In genomic region chr1:117060441-117061317, GRCh38 we compare ENCODE assay signal across 8 cellular contexts. TPM values are rescaled to one million over a fixed set of nuclear protein-coding genes. Genes with fewer than 3 reads are reported as not detected.
DNase-seq lines count a peak whose midpoint lies in the region; ATAC-seq, FAIRE-seq and TF ChIP-seq lines count a peak whose summit lies in the region.

No MANE protein-coding gene starts in this region.

- TF ChIP-seq RAD21 in GM12878 (IDR thresholded peaks at IDR 0.05; ENCODE audit: insufficient read depth, low read depth, low read length) = no peak

- TF ChIP-seq POLR2A in GM12878 (IDR thresholded peaks at IDR 0.05; ENCODE audit: low read depth, low read length) = peak; percentile 62

- intact Hi-C loops in GM12878 (cut with micrococcal nuclease; ENCODE audit: unreplicated experiment) = loop anchor here (2.0 to 10.0 kb wide), 4 partner anchors 234 to 683 kb away; partner anchors contain the start of gene MAN1A2

- H3K27ac ChIP-seq in GM12878 (ENCODE audit: control insufficient read depth, insufficient read depth) = peak overlapping the region; percentile 81

- no peak overlapping the region for H3K4me3 Mint-ChIP-seq in stimulated activated naive B cell treated with anti-CD40 and anti-IgM and Interleukin-4, amounts not matched to agents 10 μg/mL and 1 μg/mL and 100 μg/mL, for 72 hours

- H3K36me3 Mint-ChIP-seq in stimulated activated naive B cell treated with anti-CD40 and anti-IgM and Interleukin-4, amounts not matched to agents 10 μg/mL and 1 μg/mL and 100 μg/mL, for 72 hours = peaks cover 7 to 8% of the 10 kb centered on the region in 2 donors

- H3K4me3 ChIP-seq in HAP-1 (peak overlapping the region; percentile 59), GM12878 (peak overlapping the region; percentile 84)

- in situ Hi-C loops in HAP-1 (cut with MboI; ENCODE audit: low sequenced_read_pairs) = loop anchor here (25.0 kb wide), 1 partner anchor 473 kb away; no protein-coding TSS in a partner anchor
- in situ Hi-C loops in GM12878 (cut with MboI) = no loop called here

- H3K36me3 ChIP-seq in HAP-1 (replicated peaks) (peaks cover 31% of the 10 kb centered on the region), GM12878 (ENCODE audit: control insufficient read depth in 2 of 2, insufficient read depth in 2 of 2, low read length in 1 of 2) (no peaks in the 10 kb centered on the region; a peak in 1 of 4 replicates)

- TF ChIP-seq EP300 in GM12878 (IDR thresholded peaks at IDR 0.05; ENCODE audit: borderline replicate concordance in 1 of 2, control insufficient read depth in 1 of 2, low read depth in 2 of 2, low read length in 2 of 2) = no peak; a peak in 1 of 4 replicates

- H3K4me2 ChIP-seq in GM12878 (ENCODE audit: control insufficient read depth, insufficient read depth) = peak overlapping the region; percentile 73

- H3K79me2 ChIP-seq in GM12878 (ENCODE audit: control insufficient read depth, insufficient read depth, low read length) = peaks cover 71% of the 10 kb centered on the region

- no peaks in the 10 kb centered on the region for H3K27me3 Mint-ChIP-seq in stimulated activated naive B cell treated with anti-CD40 and anti-IgM and Interleukin-4, amounts not matched to agents 10 μg/mL and 1 μg/mL and 100 μg/mL, for 72 hours

- no peaks in the 10 kb centered on the region for H4K20me1 ChIP-seq in GM12878 (ENCODE audit: control insufficient read depth, insufficient read depth)

- SMC1A ChIA-PET in GM12878 (lab: Charles Lee; ENCODE audit: uncharacterized antibody, unreplicated experiment) = interaction anchor here (0.6 to 5.7 kb wide), 36 partner anchors 8 to 545 kb away, joined by 3 to 73 read pairs (median 4); partner anchors contain the start of gene CD101

- peak; percentile 12 for DNase-seq in stimulated activated CD8-positive, alpha-beta memory T cell treated with anti-CD3 and anti-CD28 coated beads, Interleukin-15, amount 100 ng/mL, for 24 hours (ENCODE audit: low read depth)
- DNase-seq in stimulated activated CD8-positive, alpha-beta memory T cell treated with anti-CD3 and anti-CD28 coated beads, Interleukin-4, amount 100 ng/mL, for 48 hours = no peak
- DNase-seq in HAP-1 (ENCODE audit: low spot score in 2 of 2) (peak; percentile 55 to 60), NCI-H2081 (lab: John Stamatoyannopoulos, UW) (peak; percentile 33 to 52), GM12878 (ENCODE audit: low read depth, low spot score) (peak; percentile 31), iris pigment epithelial cell (ENCODE audit: low read depth) (peak; percentile 63)
- peak; percentile 42 for DNase-seq in stimulated activated naive B cell treated with anti-CD40 and anti-IgM and Interleukin-4, amounts not matched to agents 10 μg/mL and 1 μg/mL and 100 μg/mL, for 72 hours

- POLR2A ChIA-PET in GM12878 (lab: Charles Lee) = interaction anchor here (0.7 to 2.3 kb wide), 28 partner anchors 8 to 685 kb away, joined by 3 to 20 read pairs (median 4); partner anchors contain the start of gene CD101

- ATAC-seq in GM12878 (peak; percentile 59), HG02840 (IDR thresholded peaks at IDR 0.05; ENCODE audit: low FRiP score, unreplicated experiment) (no peak)
- peak; percentile 8 to 29 for ATAC-seq in stimulated activated naive B cell treated with anti-CD40 and anti-IgM and Interleukin-4, amounts not matched to agents 10 μg/mL and 1 μg/mL and 100 μg/mL, for 72 hours (replicated peaks)

- H3K4me1 Mint-ChIP-seq in stimulated activated naive B cell treated with anti-CD40 and anti-IgM and Interleukin-4, amounts not matched to agents 10 μg/mL and 1 μg/mL and 100 μg/mL, for 72 hours = peaks cover 8 to 16% of the 10 kb centered on the region in 2 donors

- H2AFZ ChIP-seq in GM12878 (ENCODE audit: control insufficient read depth, low read depth, low read length) = peak overlapping the region; percentile 56

- H3K4me1 ChIP-seq in HAP-1 (peaks cover 21% of the 10 kb centered on the region), GM12878 (ENCODE audit: control insufficient read depth, insufficient read depth, low read length) (peaks cover 4% of the 10 kb centered on the region)

- H3K27ac Mint-ChIP-seq in stimulated activated naive B cell treated with anti-CD40 and anti-IgM and Interleukin-4, amounts not matched to agents 10 μg/mL and 1 μg/mL and 100 μg/mL, for 72 hours = no peak overlapping the region

- H3K9me3 ChIP-seq in HAP-1 (no peaks in the 10 kb centered on the region), GM12878 (replicated peaks; ENCODE audit: control insufficient read depth, insufficient read depth, low read length) (no peaks in the 10 kb centered on the region)

- BruUV-seq in GM12878 (replicated peaks; lab: Mats Ljungman, UMichigan) = TSS peak; percentile 78

- CTCF ChIA-PET in GM12878 (lab: Yijun Ruan, JAX) = interaction anchor here (0.6 to 10.0 kb wide), 23 partner anchors 9 to 575 kb away, joined by 3 to 134 read pairs (median 3); partner anchors contain the start of gene CD101

- peak overlapping the region; percentile 87 for H3K9ac ChIP-seq in GM12878 (ENCODE audit: control insufficient read depth, insufficient read depth, low read length)

- no peaks in the 10 kb centered on the region for H3K9me3 Mint-ChIP-seq in stimulated activated naive B cell treated with anti-CD40 and anti-IgM and Interleukin-4, amounts not matched to agents 10 μg/mL and 1 μg/mL and 100 μg/mL, for 72 hours

- RAD21 ChIA-PET in GM12878 (lab: Charles Lee; ENCODE audit: unreplicated experiment) = interaction anchor here (0.6 to 6.4 kb wide), 41 partner anchors 9 to 922 kb away, joined by 3 to 81 read pairs (median 4); partner anchors contain the start of gene CD101

- 13% methylated on average over 42 of the region's 42 CpGs for WGBS in GM12878 (ENCODE audit: insufficient coverage, insufficient replicate concordance, low lambda C conversion rate, missing lambda C conversion rate)

- FAIRE-seq in GM12878 (lab: Jason Lieb, UNC) = peak; percentile 57

- no peak for TF ChIP-seq CTCF in GM12878 (IDR thresholded peaks at IDR 0.05 in 2 of 3, conservative IDR thresholded peaks at IDR 0.05 in 1 of 3; ENCODE audit: control insufficient read depth in 2 of 3, extremely low read depth in 1 of 3, insufficient read depth in 1 of 3, low read depth in 3 of 3, low read length in 3 of 3)

- H3K27me3 ChIP-seq in HAP-1 (ENCODE audit: low read depth) = no peaks in the 10 kb centered on the region
- H3K27me3 ChIP-seq in GM12878 (replicated peaks in 1 of 2; ENCODE audit: control insufficient read depth in 2 of 2, insufficient read depth in 2 of 2, low read length in 1 of 2) = no peaks in the 10 kb centered on the region

TF ChIP-seq in GM12878, 131 proteins besides CTCF, POLR2A, EP300 and RAD21 (continues in another document):
- peak in 1 of 2 experiments; percentile 53; a peak in 3 of 4 replicates for TF ChIP-seq IKZF2 (IDR thresholded peaks at IDR 0.05)

RNA-seq across cellular contexts. Expression of gene TTF2, which starts 0.6 kb away (rescaled TPM):
- 655 and 686 TPM in 2 replicates for total RNA-seq in GM12878 (2013; cell fraction: nucleolus; rRNA removed)
- total RNA-seq in GM12878 (2014; rRNA removed) (82.1 and 96.0 TPM in 2 replicates), GM12878 (2014; rRNA removed; fragmentation: Illumina TruSeq; extraction: Trizol) (74.3 and 75.4 TPM in 2 replicates), GM12878 (2021) (114 and 121 TPM in 2 replicates)
- polyA plus RNA-seq in GM12878 (2011; ENCODE audit: low read depth) = 12.0 TPM
- polyA plus RNA-seq in GM12878 (2011; rRNA removed) (132 and 134 TPM in 2 replicates), GM12878 (2014; fragmentation: Illumina TruSeq; extraction: Trizol) (63.8 and 94.6 TPM in 2 replicates), GM12878 (2014; fragmentation: Nextera tagmentation; extraction: Ambion mirVana) (10 to 100 TPM; 17.7 to 20.8 TPM), GM12878 (2014; rRNA removed) (63.9 and 66.4 TPM in 2 replicates), GM12878 (2016; fragmentation: Nextera tagmentation; extraction: Ambion mirVana) (100 to 1,000 TPM; 110 to 125 TPM)
- 98.6 and 111 TPM in 2 replicates for polyA plus RNA-seq in GM12878 (2011; cell fraction: cytosol; rRNA removed)
- polyA plus RNA-seq in GM12878 (2011; cell fraction: nucleus; rRNA removed) = 189 and 202 TPM in 2 replicates
- polyA plus RNA-seq in GM12878 (2012) = 22.7 and 35.5 TPM in 2 replicates
- polyA minus RNA-seq in GM12878 (2011; rRNA and poly(A)+ RNA removed) = 79.6 and 137 TPM in 2 replicates
- 44.4 and 49.2 TPM in 2 replicates for polyA minus RNA-seq in GM12878 (2011; cell fraction: cytosol; rRNA and poly(A)+ RNA removed)
- 111 and 144 TPM in 2 replicates for polyA minus RNA-seq in GM12878 (2011; cell fraction: nucleus; rRNA and poly(A)+ RNA removed)

RNA-seq across cellular contexts. Expression of gene CD101, which starts 59.1 kb away (rescaled TPM):
- 5.1 and 5.4 TPM in 2 replicates for total RNA-seq in GM12878 (2013; cell fraction: nucleolus; rRNA removed)
- total RNA-seq in GM12878 (2014; rRNA removed) (1.9 and 3.1 TPM in 2 replicates), GM12878 (2014; rRNA removed; fragmentation: Illumina TruSeq; extraction: Trizol) (3.2 and 3.7 TPM in 2 replicates), GM12878 (2021) (3.1 and 4.5 TPM in 2 replicates)
- 0.29 TPM for polyA plus RNA-seq in GM12878 (2011; ENCODE audit: low read depth)
- polyA plus RNA-seq in GM12878 (2011; rRNA removed) (4.3 and 7.9 TPM in 2 replicates), GM12878 (2014; fragmentation: Illumina TruSeq; extraction: Trizol) (3.3 and 4.6 TPM in 2 replicates), GM12878 (2014; fragmentation: Nextera tagmentation; extraction: Ambion mirVana) (1 to 10 TPM; 1.9 to 2.7 TPM), GM12878 (2014; rRNA removed) (1.8 and 4.0 TPM in 2 replicates), GM12878 (2016; fragmentation: Nextera tagmentation; extraction: Ambion mirVana) (1 to 10 TPM in 1 of 2 experiments, under 1 TPM in 1; 0.56 to 1.5 TPM)
- 10.6 and 11.1 TPM in 2 replicates for polyA plus RNA-seq in GM12878 (2011; cell fraction: cytosol; rRNA removed)
- 8.1 and 10.1 TPM in 2 replicates for polyA plus RNA-seq in GM12878 (2011; cell fraction: nucleus; rRNA removed)
- polyA plus RNA-seq in GM12878 (2012) = 0.52 and 1.1 TPM in 2 replicates
- 15.1 and 22.9 TPM in 2 replicates for polyA minus RNA-seq in GM12878 (2011; rRNA and poly(A)+ RNA removed)
- 5.5 and 8.8 TPM in 2 replicates for polyA minus RNA-seq in GM12878 (2011; cell fraction: cytosol; rRNA and poly(A)+ RNA removed)
- polyA minus RNA-seq in GM12878 (2011; cell fraction: nucleus; rRNA and poly(A)+ RNA removed) = 4.0 and 7.7 TPM in 2 replicates
